ENCODE assay signal across 11 cellular contexts in genomic region chr4:39825741-39826231, GRCh38.
A peak's percentile ranks its signal among the peaks of the same experiment; 100 is the strongest.
DNase-seq lines count a peak whose midpoint lies in the region; ATAC-seq, FAIRE-seq and TF ChIP-seq lines count a peak whose summit lies in the region.
"Had no signal": no experiment of that assay in that cellular context is flagged by ENCODE, and none has a peak within 500 bp of the region (broad histone marks: within the 10 kb centered on the region; RNA-seq: fewer than 3 reads in every experiment).

No MANE protein-coding gene starts in this region.

- dilution Hi-C loops in IMR-90 (cut with HindIII; ENCODE audit: low sequenced_read_pairs, unreplicated experiment): no loop called here

- no peak for TF ChIP-seq RAD21 in IMR-90 (IDR thresholded peaks at IDR 0.05; ENCODE audit: low read length)

- no peak overlapping the region; the same call in 1 of the 2 replicates for H3K4ac ChIP-seq in IMR-90 (ENCODE audit: low read depth, low read length)

- no peak overlapping the region for H3K9ac ChIP-seq in IMR-90 (ENCODE audit: low read depth, low read length)

- in situ Hi-C loops in ACHN (cut with HindIII; ENCODE audit: low pct_ligation_motif_present, low pct_unique_long_range_greater_than_20kb, low sequenced_read_pairs): no loop called here
- in situ Hi-C loops in IMR-90 (cut with MboI; ENCODE audit: low sequenced_read_pairs): no loop called here
- in situ Hi-C loops in GM13977 (cut with MboI; ENCODE audit: low pct_unique_long_range_greater_than_20kb, low sequenced_read_pairs, unreplicated experiment): no loop called here

- no peak overlapping the region for H3K56ac ChIP-seq in IMR-90 (ENCODE audit: extremely low read depth, insufficient read depth, low read length)

- peaks cover 18% of the 10 kb centered on the region for H3K36me3 ChIP-seq in IMR-90 (ENCODE audit: control insufficient read depth, insufficient read depth, low read length)
- peaks cover 68% of the 10 kb centered on the region for H3K36me3 ChIP-seq in lower lobe of right lung
- peaks cover 2 to 3% of the 10 kb centered on the region in 2 donors for H3K36me3 ChIP-seq in small intestine (ENCODE audit: control insufficient read depth in 2 of 2, insufficient read depth in 2 of 2, low read length in 2 of 2)

- peak overlapping the region; percentile 48; the same call in 1 of the 2 replicates for H2AK5ac ChIP-seq in IMR-90 (ENCODE audit: low read depth, low read length)

- no peak for TF ChIP-seq POLR2A in IMR-90 (IDR thresholded peaks at IDR 0.05; ENCODE audit: low read depth, low read length)

- H3K9me1 ChIP-seq in IMR-90 (ENCODE audit: insufficient read depth, low read length): peaks cover 5% of the 10 kb centered on the region

- no peak overlapping the region for H2BK15ac ChIP-seq in IMR-90 (ENCODE audit: low read depth, low read length)

- H3K4me3 ChIP-seq in IMR-90 (ENCODE audit: insufficient read depth, low read depth, low read length) (no peak overlapping the region), cardiac fibroblast (replicated peaks in 1 of 2; ENCODE audit: low read depth in 2 of 2, low read length in 2 of 2) (no peak overlapping the region), lower lobe of right lung (no peak overlapping the region), small intestine (ENCODE audit: low read depth in 1 of 2, low read length in 2 of 2) (no peak overlapping the region)

- FAIRE-seq in small intestine (lab: Jason Lieb, UNC): no peak

- H4K5ac ChIP-seq in IMR-90 (ENCODE audit: low read depth, low read length): no peak overlapping the region

- POLR2A ChIA-PET in IMR-90 (lab: Charles Lee; ENCODE audit: unreplicated experiment): interaction anchor here (0.5 to 0.6 kb wide), 2 partner anchors 11 to 749 kb away, joined by 3 to 6 read pairs; no protein-coding TSS in a partner anchor

- DNase-seq in ACHN: peak; percentile 51
- DNase-seq in IMR-90: peak; percentile 71
- DNase-seq in cardiac fibroblast (ENCODE audit: low read depth in 2 of 2): peak; percentile 41 to 52
- no peak for DNase-seq in lower lobe of right lung
- no peak for DNase-seq in GM13977 (ENCODE audit: low spot score)
- no peak for DNase-seq in small intestine
- DNase-seq: H7, NCI-H524 had no signal

- no TSS peak for BruUV-seq in IMR-90 (replicated peaks; lab: Mats Ljungman, UMichigan)

- 100% methylated on average over 1 of the region's 7 CpGs; no CpG with 5 or more reads in 1 of the 2 experiments for WGBS in IMR-90 (ENCODE audit: extremely low coverage in 2 of 2, insufficient read length in 1 of 2), 2 experiments
- 80 to 84% (median 81%) methylated on average over 7 of the region's 7 CpGs for WGBS in small intestine, 3 donors

- 0 out of 4 replicates have a peak overlapping the region, but pooled peaks of 1 of the 2 experiments have one; percentile 30 for H4K8ac ChIP-seq in IMR-90 (ENCODE audit: low read depth in 2 of 2, low read length in 2 of 2)

- H3K27ac ChIP-seq in IMR-90 (ENCODE audit: insufficient read depth, low read length) (no peak overlapping the region), lower lobe of right lung (peak overlapping the region; percentile 56), small intestine (ENCODE audit: low read depth in 1 of 2, low read length in 1 of 2) (no peak overlapping the region)

- TF ChIP-seq CTCF in IMR-90 (conservative IDR thresholded peaks at IDR 0.05; ENCODE audit: low read depth, low read length) (no peak), cardiac fibroblast (IDR thresholded peaks at IDR 0.05; ENCODE audit: low read depth, low read length) (no peak), lower lobe of right lung (IDR thresholded peaks at IDR 0.05) (no peak), GM13977 (IDR thresholded peaks at IDR 0.05; ENCODE audit: extremely low read depth, insufficient read depth, missing control alignments) (no peak)

- H3K9me3 ChIP-seq in IMR-90 (ENCODE audit: control insufficient read depth, insufficient read depth, low read length) (no peaks in the 10 kb centered on the region), lower lobe of right lung (no peaks in the 10 kb centered on the region), small intestine (ENCODE audit: control insufficient read depth, low read depth) (no peaks in the 10 kb centered on the region)

- H3K23ac ChIP-seq in IMR-90 (ENCODE audit: low read depth, low read length): no peak overlapping the region

- H4K20me1 ChIP-seq in IMR-90 (ENCODE audit: insufficient read depth, low read length): no peaks in the 10 kb centered on the region; the same call in 1 of the 2 replicates

- H4K91ac ChIP-seq in IMR-90 (ENCODE audit: insufficient read depth, low read depth, low read length): no peak overlapping the region

- H3K18ac ChIP-seq in IMR-90 (ENCODE audit: low read depth, low read length): no peak overlapping the region

- CTCF ChIA-PET in IMR-90 (lab: Yijun Ruan, JAX): interaction anchor here (0.6 kb wide), 2 partner anchors 20 to 42 kb away, joined by 3 to 5 read pairs; no protein-coding TSS in a partner anchor

- H2BK20ac ChIP-seq in IMR-90 (ENCODE audit: low read depth, low read length): no peak overlapping the region

- H3K27me3 ChIP-seq in IMR-90 (ENCODE audit: control insufficient read depth, insufficient read depth, low read length) (no peaks in the 10 kb centered on the region), lower lobe of right lung (ENCODE audit: low read depth) (no peaks in the 10 kb centered on the region), small intestine (ENCODE audit: control insufficient read depth in 2 of 2, insufficient read depth in 2 of 2, low read length in 2 of 2) (no peaks in the 10 kb centered on the region)

- H2BK5ac ChIP-seq in IMR-90 (ENCODE audit: low read depth, low read length, poor library complexity, severe bottlenecking): no peak overlapping the region

- intact Hi-C loops in IMR-90 (cut with micrococcal nuclease) (no loop called here), lower lobe of right lung (cut with DNase I) (no loop called here)

- ATAC-seq in IMR-90 (ENCODE audit: low read depth) (peak; percentile 77), lower lobe of right lung (peak in 1 of 2 donors; percentile 74), HG02852 (IDR thresholded peaks at IDR 0.05; ENCODE audit: unreplicated experiment) (no peak), HG02973 (IDR thresholded peaks at IDR 0.05; ENCODE audit: unreplicated experiment) (no peak)
- ATAC-seq: activated naive CD4-positive, alpha-beta T cell treated with anti-CD3 and anti-CD28 coated beads, Interleukin-2, amount 50 U/mL, for 72 hours had no signal

- no peak overlapping the region for H2AFZ ChIP-seq in IMR-90 (replicated peaks; ENCODE audit: low read length, poor library complexity)

- H3K4me1 ChIP-seq in IMR-90 (ENCODE audit: control insufficient read depth, insufficient read depth, low read length): 0 out of 2 replicates have a peak, but pooled peaks cover 2% of the 10 kb centered on the region
- peaks cover 7% of the 10 kb centered on the region for H3K4me1 ChIP-seq in lower lobe of right lung
- no peaks in the 10 kb centered on the region for H3K4me1 ChIP-seq in small intestine (ENCODE audit: control insufficient read depth in 2 of 2, insufficient read depth in 1 of 2, low read depth in 1 of 2, low read length in 1 of 2)

- H3K4me2 ChIP-seq in IMR-90 (ENCODE audit: low read depth, low read length): no peak overlapping the region

- H2BK120ac ChIP-seq in IMR-90 (ENCODE audit: low read depth, low read length): no peak overlapping the region

- peaks cover 0 to 10% of the 10 kb centered on the region in 2 experiments; a peak in 1 of 4 replicates for H3K79me1 ChIP-seq in IMR-90 (ENCODE audit: low read depth in 1 of 2, low read length in 2 of 2)

- no peak overlapping the region for H2AK9ac ChIP-seq in IMR-90 (replicated peaks; ENCODE audit: low read depth, low read length, poor library complexity)

- H3K14ac ChIP-seq in IMR-90 (replicated peaks; ENCODE audit: low read depth, low read length): 0 out of 2 replicates have a peak overlapping the region, but pooled peaks have one; percentile 36

TF ChIP-seq in IMR-90, 13 proteins besides CTCF, POLR2A, EP300 and RAD21:
- no peak for TF ChIP-seq SMC3 (IDR thresholded peaks at IDR 0.05; ENCODE audit: low read depth, low read length)
- TF ChIP-seq, protein P1, sequence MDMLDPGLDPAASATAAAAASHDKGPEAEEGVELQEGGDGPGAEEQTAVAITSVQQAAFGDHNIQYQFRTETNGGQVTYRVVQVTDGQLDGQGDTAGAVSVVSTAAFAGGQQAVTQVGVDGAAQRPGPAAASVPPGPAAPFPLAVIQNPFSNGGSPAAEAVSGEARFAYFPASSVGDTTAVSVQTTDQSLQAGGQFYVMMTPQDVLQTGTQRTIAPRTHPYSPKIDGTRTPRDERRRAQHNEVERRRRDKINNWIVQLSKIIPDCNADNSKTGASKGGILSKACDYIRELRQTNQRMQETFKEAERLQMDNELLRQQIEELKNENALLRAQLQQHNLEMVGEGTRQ (IDR thresholded peaks at IDR 0.05; ENCODE audit: low read depth, low read length): no peak
- no peak for TF ChIP-seq CEBPB (IDR thresholded peaks at IDR 0.05; ENCODE audit: low read depth, low read length)
- no peak for TF ChIP-seq RCOR1 (IDR thresholded peaks at IDR 0.05; ENCODE audit: insufficient replicate concordance, low read length)
- no peak for TF ChIP-seq CHD1 (IDR thresholded peaks at IDR 0.05; ENCODE audit: low read depth, low read length)
- no peak for TF ChIP-seq MAFK (IDR thresholded peaks at IDR 0.05; ENCODE audit: low read depth, low read length)
- no peak for TF ChIP-seq NFE2L2 (IDR thresholded peaks at IDR 0.05; ENCODE audit: low read depth, low read length)
- TF ChIP-seq, protein P2, sequence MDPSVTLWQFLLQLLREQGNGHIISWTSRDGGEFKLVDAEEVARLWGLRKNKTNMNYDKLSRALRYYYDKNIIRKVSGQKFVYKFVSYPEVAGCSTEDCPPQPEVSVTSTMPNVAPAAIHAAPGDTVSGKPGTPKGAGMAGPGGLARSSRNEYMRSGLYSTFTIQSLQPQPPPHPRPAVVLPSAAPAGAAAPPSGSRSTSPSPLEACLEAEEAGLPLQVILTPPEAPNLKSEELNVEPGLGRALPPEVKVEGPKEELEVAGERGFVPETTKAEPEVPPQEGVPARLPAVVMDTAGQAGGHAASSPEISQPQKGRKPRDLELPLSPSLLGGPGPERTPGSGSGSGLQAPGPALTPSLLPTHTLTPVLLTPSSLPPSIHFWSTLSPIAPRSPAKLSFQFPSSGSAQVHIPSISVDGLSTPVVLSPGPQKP (IDR thresholded peaks at IDR 0.05; ENCODE audit: borderline replicate concordance, low read depth, low read length): no peak
- TF ChIP-seq RFX5 (IDR thresholded peaks at IDR 0.05; ENCODE audit: low read depth, low read length): no peak
- TF ChIP-seq BHLHE40 (IDR thresholded peaks at IDR 0.05; ENCODE audit: low read depth, low read length): no peak
- no peak for TF ChIP-seq MXI1 (IDR thresholded peaks at IDR 0.05; ENCODE audit: borderline replicate concordance, low read depth, low read length)
- TF ChIP-seq MAZ (IDR thresholded peaks at IDR 0.05; ENCODE audit: borderline replicate concordance, low read depth, low read length): no peak
- no peak for TF ChIP-seq FOS (IDR thresholded peaks at IDR 0.05; ENCODE audit: low read depth, low read length)

Comparison
In these comparisons a context has a peak if more than half of its experiments do, and no peak if none do; other contexts are left out.
1. DNase-seq: peak in ACHN (single experiment), IMR-90 (single experiment) and cardiac fibroblast (2 of 2); none in lower lobe of right lung (single experiment), GM13977 (single experiment) and small intestine (single experiment).